ENCODE assay signal across 12 cellular contexts in genomic region chr7:151404216-151405011, GRCh38. TPM values are rescaled to one million over a fixed set of nuclear protein-coding genes. Genes with fewer than 3 reads are reported as not detected.
DNase-seq lines count a peak whose midpoint lies in the region; ATAC-seq and TF ChIP-seq lines count a peak whose summit lies in the region.
"Had no signal": no experiment of that assay in that cellular context is flagged by ENCODE, and none has a peak within 500 bp of the region (broad histone marks: within the 10 kb centered on the region; RNA-seq: fewer than 3 reads in every experiment).

No MANE protein-coding gene starts in this region.

- H3K4me3 ChIP-seq in SK-N-MC, result peak overlapping the region; percentile 40
- H3K4me3 ChIP-seq: ascending aorta had no signal

- DNase-seq in GM03348 (ENCODE audit: low spot score), result peak; percentile 69
- no peak for DNase-seq in SK-N-MC (ENCODE audit: low read depth, low spot score)
- no peak for DNase-seq in foreskin keratinocyte
- DNase-seq in sciatic nerve (ENCODE audit: low spot score), result peak; percentile 83
- DNase-seq in midbrain (lab: John Stamatoyannopoulos, UW), result no peak
- DNase-seq in posterior vena cava (ENCODE audit: low spot score), result no peak
- no peak for DNase-seq in pons (ENCODE audit: low spot score)
- DNase-seq: hippocampal formation; stimulated activated naive B cell treated with anti-CD40 and anti-IgM and Interleukin-4, amounts not matched to agents 10 μg/mL and 1 μg/mL and 100 μg/mL, for 72 hours had no signal

- peaks cover 60% of the 10 kb centered on the region for H3K27me3 ChIP-seq in foreskin keratinocyte

- H3K9me3 ChIP-seq in SK-N-MC (ENCODE audit: low read depth, low read length), result no peaks in the 10 kb centered on the region
- H3K9me3 ChIP-seq: ascending aorta had no signal

- H3K36me3 ChIP-seq in SK-N-MC (ENCODE audit: insufficient read depth, low read length), result no peaks in the 10 kb centered on the region
- H3K36me3 ChIP-seq: ascending aorta had no signal

- peak overlapping the region; percentile 40; the same call in 1 of the 2 replicates for H3K27ac ChIP-seq in SK-N-MC
- no peak overlapping the region for H3K27ac ChIP-seq in foreskin keratinocyte

- TF ChIP-seq CTCF in foreskin keratinocyte (conservative IDR thresholded peaks at IDR 0.05), result no peak

- peak; percentile 52 for ATAC-seq in foreskin keratinocyte
- peak; percentile 83 for ATAC-seq in sciatic nerve
- ATAC-seq in HG03108 (IDR thresholded peaks at IDR 0.05; ENCODE audit: unreplicated experiment), result no peak
- ATAC-seq: stimulated activated naive B cell treated with anti-CD40 and anti-IgM and Interleukin-4, amounts not matched to agents 10 μg/mL and 1 μg/mL and 100 μg/mL, for 72 hours; WTC11 had no signal

- no peak overlapping the region for H3K9ac ChIP-seq in SK-N-MC (ENCODE audit: insufficient read length)

- H3K4me1 ChIP-seq in foreskin keratinocyte, result no peaks in the 10 kb centered on the region

- intact Hi-C loops in sciatic nerve (cut with DNase I) (no loop called here), posterior vena cava (cut with DNase I) (no loop called here)

RNA-seq across cellular contexts. Expression of gene WDR86, which starts 5.4 kb away (rescaled TPM):
- total RNA-seq in foreskin keratinocyte (not detected in 2 replicates), sciatic nerve (101 TPM), posterior vena cava (1 to 10 TPM; 4.1 to 6.2 TPM)
- not detected in 2 replicates for polyA plus RNA-seq in foreskin keratinocyte

RNA-seq across cellular contexts. Expression of gene CRYGN, which starts 35.5 kb away (rescaled TPM):
- total RNA-seq in foreskin keratinocyte, result not detected in 2 replicates
- not detected in 2 replicates for polyA plus RNA-seq in foreskin keratinocyte
- total RNA-seq in sciatic nerve, result 3.9 TPM
- total RNA-seq in posterior vena cava, result 1 to 10 TPM in 1 of 2 donors, under 1 TPM in 1; 0.42 to 1.1 TPM
- total RNA-seq: ascending aorta had no signal

Comparison
In these comparisons a context has a peak if more than half of its experiments do, and no peak if none do; other contexts are left out.
1. DNase-seq: peak in GM03348 (single experiment) and sciatic nerve (single experiment); none in SK-N-MC (single experiment), foreskin keratinocyte (0 of 2), midbrain (single experiment), posterior vena cava (single experiment) and pons (single experiment).
2. RNA of gene WDR86, which starts 5.4 kb away (total RNA-seq): 101 TPM in sciatic nerve (single experiment); 4.1 to 6.2 TPM in posterior vena cava and not detected in foreskin keratinocyte; every median in the first group is over 10 times any median in the second.